8 cellular contexts compared by ENCODE assay signal in the genomic region with DNA sequence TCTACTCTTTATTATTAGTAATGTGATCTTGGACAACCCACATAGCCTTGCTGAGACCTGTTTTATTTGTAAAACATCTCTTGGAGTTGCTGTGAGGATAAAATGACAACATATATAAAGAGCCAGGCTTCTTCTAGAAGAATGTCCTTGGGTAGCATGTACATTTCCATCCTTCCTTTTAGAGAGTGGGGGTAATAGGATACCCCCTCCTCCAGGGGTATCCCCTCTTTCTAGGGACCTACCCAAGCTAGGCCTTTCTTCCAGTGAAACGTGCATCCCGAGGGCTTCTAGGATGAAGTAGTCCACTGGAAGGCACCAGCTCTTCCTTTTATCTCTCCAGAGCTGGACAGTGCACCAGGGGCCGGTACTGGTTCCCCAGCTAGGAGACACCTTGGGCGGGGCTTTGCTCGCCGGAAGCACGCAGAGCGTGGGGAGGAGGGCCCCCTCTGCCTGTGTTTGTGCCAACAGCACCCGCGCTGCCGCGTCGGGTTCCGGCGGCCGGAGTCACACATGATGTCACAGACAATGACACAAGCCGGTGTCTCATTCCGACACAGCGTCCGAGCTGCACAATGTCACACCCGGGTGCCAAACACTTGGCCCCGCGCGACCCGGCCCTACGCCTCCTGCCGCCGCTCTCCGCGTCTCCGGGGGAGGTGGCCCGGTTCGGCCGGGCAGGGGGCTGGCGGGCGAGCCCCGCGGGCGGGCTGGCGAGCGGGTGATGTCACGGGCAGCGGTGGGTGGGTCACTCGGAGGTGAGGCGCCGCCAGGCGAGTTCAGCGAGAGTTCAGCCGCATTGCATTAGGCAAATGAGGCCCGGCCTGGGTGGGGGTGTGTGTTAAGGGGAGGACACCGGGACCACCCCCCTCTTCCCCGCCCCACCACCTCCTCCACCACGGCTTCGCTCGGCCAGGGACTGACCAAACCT. TPM values are rescaled to one million over a fixed set of nuclear protein-coding genes. Genes with fewer than 3 reads are reported as not detected.
A peak's percentile ranks its signal among the peaks of the same experiment; 100 is the strongest.
DNase-seq lines count a peak whose midpoint lies in the region; ATAC-seq and TF ChIP-seq lines count a peak whose summit lies in the region.

No MANE protein-coding gene starts in this region.

- H3K4me1 ChIP-seq in Panc1 (ENCODE audit: control insufficient read depth, insufficient read depth, low read length) = peaks cover 72% of the 10 kb centered on the region
- peaks cover 39 to 40% of the 10 kb centered on the region in 2 donors for H3K4me1 ChIP-seq in neuronal stem cell (ENCODE audit: control insufficient read depth in 2 of 2, insufficient read depth in 1 of 2, low read depth in 1 of 2, low read length in 2 of 2)
- H3K4me1 ChIP-seq in suprapubic skin = peaks cover 95% of the 10 kb centered on the region

- no peak overlapping the region for H3K4ac ChIP-seq in neuronal stem cell (ENCODE audit: low read length)

- WGBS in neuronal stem cell (ENCODE audit: extremely low coverage in 2 of 2, insufficient read length in 2 of 2, insufficient replicate concordance in 1 of 2), 2 donors = no CpG with 5 or more reads among the region's 55 CpGs
- 0% methylated on average over 3 of the region's 55 CpGs for WGBS in suprapubic skin

- BruUV-seq in Panc1 (replicated peaks; lab: Mats Ljungman, UMichigan) = TSS peak; percentile 5

- H3K4me3 ChIP-seq in AG04450 (ENCODE audit: low read depth, low read length) = peak overlapping the region; percentile 79
- H3K4me3 ChIP-seq in Panc1 (ENCODE audit: low read depth in 2 of 2, low read length in 2 of 2) = peak overlapping the region; percentile 59 to 75
- peak overlapping the region; percentile 56 to 86 for H3K4me3 ChIP-seq in neuronal stem cell (ENCODE audit: low read length in 2 of 2)
- H3K4me3 ChIP-seq in suprapubic skin = peak overlapping the region; percentile 70

- no peak overlapping the region for H2BK120ac ChIP-seq in neuronal stem cell (ENCODE audit: low read depth, low read length)

- peak overlapping the region; percentile 49 for H2BK5ac ChIP-seq in neuronal stem cell (ENCODE audit: low read length)

- peak overlapping the region; percentile 92 for H3K18ac ChIP-seq in neuronal stem cell (ENCODE audit: low read length)

- H3K9me3 ChIP-seq in AG04450 (ENCODE audit: control insufficient read depth, insufficient read depth, low read length) (no peaks in the 10 kb centered on the region; the same call in 1 of the 2 replicates), Panc1 (ENCODE audit: control insufficient read depth, insufficient read depth, low read depth, low read length) (no peaks in the 10 kb centered on the region), neuronal stem cell (replicated peaks in 1 of 2; ENCODE audit: control insufficient read depth in 2 of 2, insufficient read depth in 1 of 2, low read depth in 1 of 2, low read length in 2 of 2) (peaks cover 0 to 2% of the 10 kb centered on the region in 2 donors), suprapubic skin (no peaks in the 10 kb centered on the region)

- peak overlapping the region; percentile 64 for H4K91ac ChIP-seq in neuronal stem cell (ENCODE audit: low read depth, low read length, poor library complexity)

- no peak for TF ChIP-seq EP300 in suprapubic skin (IDR thresholded peaks at IDR 0.05)

- TF ChIP-seq CTCF in AG04450 (IDR thresholded peaks at IDR 0.05; ENCODE audit: low read depth, low read length) = no peak
- no peak for TF ChIP-seq CTCF in Panc1 (IDR thresholded peaks at IDR 0.05)
- TF ChIP-seq CTCF in suprapubic skin (IDR thresholded peaks at IDR 0.05) = no peak

- peak overlapping the region; percentile 86 for H3K9ac ChIP-seq in neuronal stem cell (ENCODE audit: low read depth, low read length, poor library complexity)

- intact Hi-C loops in Panc1 (cut with micrococcal nuclease; ENCODE audit: unreplicated experiment) = no loop called here

- peak overlapping the region; percentile 99 for H3K4me2 ChIP-seq in neuronal stem cell (ENCODE audit: insufficient read depth, low read length, poor library complexity, severe bottlenecking)

- peaks cover 5% of the 10 kb centered on the region for H3K79me1 ChIP-seq in neuronal stem cell (ENCODE audit: low read depth, low read length)

- DNase-seq in AG04450 (ENCODE audit: low read depth, low spot score) = no peak
- peak; percentile 33 for DNase-seq in Panc1 (ENCODE audit: low read depth, low spot score)
- DNase-seq in activated gamma-delta T cell treated with Interleukin-2 at 50 U/mL for 16 hours = peak; percentile 85
- peak; percentile 51 for DNase-seq in foreskin melanocyte
- DNase-seq in neuronal stem cell (ENCODE audit: low spot score) = peak; percentile 71
- peak; percentile 96 to 98 for DNase-seq in suprapubic skin (ENCODE audit: low spot score in 2 of 2)

- no peaks in the 10 kb centered on the region for H3K27me3 ChIP-seq in AG04450 (ENCODE audit: control insufficient read depth, insufficient read depth, low read length)
- H3K27me3 ChIP-seq in Panc1 (ENCODE audit: control insufficient read depth, insufficient read depth, low read length) = no peaks in the 10 kb centered on the region
- H3K27me3 ChIP-seq in neuronal stem cell (ENCODE audit: control insufficient read depth in 3 of 3, insufficient read depth in 3 of 3, low read depth in 1 of 3, low read length in 3 of 3) = peaks cover 0 to 15% (median 2%) of the 10 kb centered on the region in 3 experiments
- no peaks in the 10 kb centered on the region for H3K27me3 ChIP-seq in suprapubic skin

- peak overlapping the region; percentile 25 for H3K23ac ChIP-seq in neuronal stem cell (ENCODE audit: low read depth, low read length, poor library complexity)

- H3K14ac ChIP-seq in neuronal stem cell (ENCODE audit: low read length) = peak overlapping the region; percentile 78

- no peak overlapping the region for H2BK15ac ChIP-seq in neuronal stem cell (ENCODE audit: low read length)

- peak overlapping the region; percentile 91 for H2AFZ ChIP-seq in neuronal stem cell (ENCODE audit: low read length)

- peak; percentile 33 to 86 for TF ChIP-seq POLR2A in suprapubic skin (IDR thresholded peaks at IDR 0.05)

- H3K27ac ChIP-seq in AG04450 (ENCODE audit: low read depth, low read length) = peak overlapping the region; percentile 52
- peak overlapping the region; percentile 81 for H3K27ac ChIP-seq in Panc1 (ENCODE audit: low read length)
- H3K27ac ChIP-seq in neuronal stem cell (replicated peaks; ENCODE audit: low read length) = peak overlapping the region; percentile 65
- peak overlapping the region; percentile 96 for H3K27ac ChIP-seq in suprapubic skin

- no peak overlapping the region for H4K8ac ChIP-seq in neuronal stem cell (ENCODE audit: low read depth, low read length)

- CTCF ChIA-PET in AG04450 (lab: Charles Lee) = interaction anchor here (0.7 to 1.0 kb wide), 3 partner anchors 24 to 123 kb away, joined by 3 to 4 read pairs (median 3); no protein-coding TSS in a partner anchor
- CTCF ChIA-PET in Panc1 (lab: Charles Lee) = interaction anchor here (0.5 to 0.9 kb wide), 2 partner anchors 22 to 53 kb away, joined by 3 read pairs; a partner anchor contains a TSS

- peak overlapping the region; percentile 80 for H2BK12ac ChIP-seq in neuronal stem cell (ENCODE audit: low read length)

- in situ Hi-C loops in Panc1 (cut with HindIII; ENCODE audit: low pct_unique_long_range_greater_than_20kb, low sequenced_read_pairs) = no loop called here

- POLR2A ChIA-PET in AG04450 (lab: Yijun Ruan, JAX) (interaction anchor here (0.6 kb wide), 2 partner anchors 58 to 123 kb away, joined by 3 read pairs; no protein-coding TSS in a partner anchor), Panc1 (lab: Charles Lee) (interaction anchor here (0.5 to 1.1 kb wide), 3 partner anchors 9 to 1188 kb away, joined by 3 to 6 read pairs (median 4); no protein-coding TSS in a partner anchor)

- peak; percentile 81 for ATAC-seq in GM19035 (IDR thresholded peaks at IDR 0.05; ENCODE audit: unreplicated experiment)
- peak; percentile 53 for ATAC-seq in HG03460 (IDR thresholded peaks at IDR 0.05; ENCODE audit: unreplicated experiment)
- peak; percentile 77 for ATAC-seq in Panc1

- H3K36me3 ChIP-seq in Panc1 (ENCODE audit: control insufficient read depth, insufficient read depth, low read length) = no peaks in the 10 kb centered on the region
- peaks cover 0 to 2% of the 10 kb centered on the region in 2 donors for H3K36me3 ChIP-seq in neuronal stem cell (replicated peaks in 1 of 2; ENCODE audit: control insufficient read depth in 2 of 2, insufficient read depth in 2 of 2, low read length in 2 of 2)
- H3K36me3 ChIP-seq in suprapubic skin = no peaks in the 10 kb centered on the region

- peak overlapping the region; percentile 36 for H2AK5ac ChIP-seq in neuronal stem cell (ENCODE audit: low read depth, low read length)

RNA-seq across cellular contexts. Expression of a gene that starts 23.4 kb away (rescaled TPM):
- 0.41 and 0.97 TPM in 2 replicates for polyA plus RNA-seq in AG04450 (2011; rRNA removed)
- polyA minus RNA-seq in AG04450 (2011; rRNA and poly(A)+ RNA removed) = 0.39 TPM in 1 of 2 replicates, not detected in the other
- 0.33 TPM for total RNA-seq in Panc1 (2021; ENCODE audit: unreplicated experiment)
- polyA plus RNA-seq in Panc1 (2012; ENCODE audit: insufficient read length) = 5.8 TPM
- polyA plus RNA-seq in neuronal stem cell (2013, experiment 1 of 2) = 0.08 TPM
- polyA plus RNA-seq in neuronal stem cell (2013, experiment 2 of 2) = 0.07 TPM
- total RNA-seq in suprapubic skin = 1 to 10 TPM in 1 of 4 donors, not detected in 3; 2.1 TPM

RNA-seq across cellular contexts. Expression of a gene that starts 32.2 kb away (rescaled TPM):
- 4.9 and 7.5 TPM in 2 replicates for polyA plus RNA-seq in AG04450 (2011; rRNA removed)
- polyA minus RNA-seq in AG04450 (2011; rRNA and poly(A)+ RNA removed) = 9.7 and 10.2 TPM in 2 replicates
- 55.6 TPM for total RNA-seq in Panc1 (2021; ENCODE audit: unreplicated experiment)
- 59.9 TPM for polyA plus RNA-seq in Panc1 (2012; ENCODE audit: insufficient read length)
- 14.9 TPM for polyA plus RNA-seq in neuronal stem cell (2013, experiment 1 of 2)
- polyA plus RNA-seq in neuronal stem cell (2013, experiment 2 of 2) = 15.3 TPM
- total RNA-seq in suprapubic skin = 10 to 100 TPM; 19.4 to 32.1 (median 28.3) TPM

RNA-seq across cellular contexts. Expression of a gene that starts 53.5 kb away (rescaled TPM):
- 8.6 and 9.1 TPM in 2 replicates for polyA plus RNA-seq in AG04450 (2011; rRNA removed)
- 4.9 and 5.8 TPM in 2 replicates for polyA minus RNA-seq in AG04450 (2011; rRNA and poly(A)+ RNA removed)
- total RNA-seq in Panc1 (2021; ENCODE audit: unreplicated experiment) (66.3 TPM), suprapubic skin (1 to 10 TPM; 2.7 to 5.3 (median 3.3) TPM)
- 24.3 TPM for polyA plus RNA-seq in Panc1 (2012; ENCODE audit: insufficient read length)
- 31.8 TPM for polyA plus RNA-seq in neuronal stem cell (2013, experiment 1 of 2)
- polyA plus RNA-seq in neuronal stem cell (2013, experiment 2 of 2) = 32.6 TPM

Comparison
In these comparisons a context has a peak if more than half of its experiments do, and no peak if none do; other contexts are left out.
1. RNA of a gene that starts 53.5 kb away (total RNA-seq): 66.3 TPM in Panc1 (single experiment); 2.7 to 5.3 TPM in suprapubic skin; every median in the first group is over 10 times any median in the second.
2. Peak in every context shown above with its lines, with median percentiles within 50 percentile points of each other: H3K27ac ChIP-seq, H3K4me3 ChIP-seq and ATAC-seq.